ENCODE assay signal across 29 cellular contexts in the genomic region with DNA sequence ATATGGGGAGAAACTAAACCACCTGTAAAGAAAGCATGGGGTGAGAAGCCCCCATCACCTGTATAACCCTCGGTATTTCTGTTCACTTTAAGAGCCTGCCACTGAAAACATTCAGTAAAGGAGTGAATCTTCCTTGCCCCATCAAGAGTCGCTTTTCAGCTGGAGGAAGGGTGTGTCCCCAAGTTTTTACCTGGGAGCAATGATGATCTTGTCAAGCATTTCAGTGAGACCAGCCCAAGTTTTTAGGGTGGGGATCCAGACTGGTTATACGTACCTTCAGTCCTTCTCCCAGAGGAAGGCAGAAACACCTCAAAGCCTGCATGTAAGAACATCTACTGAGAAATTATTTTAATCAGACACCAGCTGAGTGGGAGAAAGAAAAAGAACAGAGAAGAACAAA. TPM values are rescaled to one million over a fixed set of nuclear protein-coding genes. Genes with fewer than 3 reads are reported as not detected.
"Had no signal": no experiment of that assay in that cellular context is flagged by ENCODE, and none has a peak within 500 bp of the region (broad histone marks: within the 10 kb centered on the region; RNA-seq: fewer than 3 reads in every experiment).

A gene (plus strand): TSS at position 301 of the 400 bp plus-strand sequence. CDS start 141 bp downstream, outside the sequence.

- H3K9me3 ChIP-seq: ascending aorta, body of pancreas had no signal

- H3K36me3 Mint-ChIP-seq: activated CD8-positive, alpha-beta memory T cell treated with anti-CD3 and anti-CD28 coated beads, Interleukin-2, amount 10 ng/mL, durations not matched to agents 7 days and 5 days; activated naive CD4-positive, alpha-beta T cell treated with anti-CD3 and anti-CD28 coated beads, Interleukin-2, amount 50 U/mL, for 24 hours had no signal

- FAIRE-seq: TTC549 had no signal

- H3K4me1 Mint-ChIP-seq: activated B cell treated with CpG ODN at 0.5 μM for 24 hours; activated CD4-positive, alpha-beta T cell treated with anti-CD3 and anti-CD28 coated beads, Interleukin-2, amount 10 ng/mL, durations not matched to agents 24 days and 14 days; activated CD8-positive, alpha-beta memory T cell treated with anti-CD3 and anti-CD28 coated beads, Interleukin-2, amount 10 ng/mL, durations not matched to agents 7 days and 5 days; activated naive CD4-positive, alpha-beta T cell treated with anti-CD3 and anti-CD28 coated beads, Interleukin-2, amount 50 U/mL, for 24 hours; activated naive CD8-positive, alpha-beta T cell treated with anti-CD3 and anti-CD28 coated beads, Interleukin-2, amount 50 U/mL, for 24 hours; IgD-negative memory B cell had no signal

- H3K27ac Mint-ChIP-seq: activated B cell treated with CpG ODN at 0.5 μM for 24 hours; activated CD4-positive, alpha-beta T cell treated with anti-CD3 and anti-CD28 coated beads, Interleukin-2, amount 10 ng/mL, durations not matched to agents 24 days and 14 days; activated CD8-positive, alpha-beta memory T cell treated with anti-CD3 and anti-CD28 coated beads, Interleukin-2, amount 10 ng/mL, durations not matched to agents 7 days and 5 days; activated naive CD4-positive, alpha-beta T cell treated with anti-CD3 and anti-CD28 coated beads, Interleukin-2, amount 50 U/mL, for 24 hours; activated naive CD8-positive, alpha-beta T cell treated with anti-CD3 and anti-CD28 coated beads, Interleukin-2, amount 50 U/mL, for 24 hours; activated T-cell treated with anti-CD3 and anti-CD28 coated beads, Interleukin-2, amount 50 U/mL, for 24 hours; activated T-helper 1 cell treated with anti-CD3 and anti-CD28 coated beads, Interleukin-12 subunit alpha, Interleukin-12 subunit beta, Interleukin-2, Interleukin-4 antibody, amounts not matched to agents 30 ng/mL and 10 ng/mL and 1 ng/mL, durations not matched to agents 14 hours and 24 hours and 36 hours; IgD-negative memory B cell had no signal

- H3K27me3 ChIP-seq: ascending aorta, body of pancreas had no signal

- H3K36me3 ChIP-seq: ascending aorta had no signal

- ATAC-seq: activated CD8-positive, alpha-beta memory T cell treated with anti-CD3 and anti-CD28 coated beads, Interleukin-2, amount 10 ng/mL, durations not matched to agents 7 days and 5 days; activated naive CD8-positive, alpha-beta T cell treated with anti-CD3 and anti-CD28 coated beads, Interleukin-2, amount 50 U/mL, for 24 hours; body of pancreas had no signal

- H3K4me3 ChIP-seq: ascending aorta, body of pancreas had no signal

- H3K4me1 ChIP-seq: ascending aorta, body of pancreas had no signal

- H3K27ac ChIP-seq: ascending aorta, body of pancreas had no signal

- H3K4me3 Mint-ChIP-seq: activated B cell treated with CpG ODN at 0.5 μM for 24 hours; activated CD4-positive, alpha-beta T cell treated with anti-CD3 and anti-CD28 coated beads, Interleukin-2, amount 10 ng/mL, durations not matched to agents 24 days and 14 days; activated CD8-positive, alpha-beta memory T cell treated with anti-CD3 and anti-CD28 coated beads, Interleukin-2, amount 10 ng/mL, durations not matched to agents 7 days and 5 days; activated naive CD4-positive, alpha-beta T cell treated with anti-CD3 and anti-CD28 coated beads, Interleukin-2, amount 50 U/mL, for 24 hours; activated naive CD8-positive, alpha-beta T cell treated with anti-CD3 and anti-CD28 coated beads, Interleukin-2, amount 50 U/mL, for 24 hours; activated T-cell treated with anti-CD3 and anti-CD28 coated beads, Interleukin-2, amount 50 U/mL, for 24 hours; activated T-helper 1 cell treated with anti-CD3 and anti-CD28 coated beads, Interleukin-12 subunit alpha, Interleukin-12 subunit beta, Interleukin-2, Interleukin-4 antibody, amounts not matched to agents 30 ng/mL and 10 ng/mL and 1 ng/mL, durations not matched to agents 14 hours and 24 hours and 36 hours; IgD-negative memory B cell had no signal

- DNase-seq: activated B cell treated with CpG ODN at 0.5 μM for 24 hours; activated CD4-positive, alpha-beta T cell treated with anti-CD3 and anti-CD28 coated beads for 1 hour; activated CD4-positive, alpha-beta T cell treated with anti-CD3 and anti-CD28 coated beads, Interleukin-2, amount 10 ng/mL, durations not matched to agents 24 days and 14 days; activated CD4-positive, alpha-beta T cell treated with anti-CD3 and anti-CD28 coated beads, Interleukin-2, amount 50 U/mL, for 48 hours; activated CD8-positive, alpha-beta memory T cell treated with anti-CD3 and anti-CD28 coated beads, Interleukin-2, amount 10 ng/mL, durations not matched to agents 7 days and 5 days; activated effector memory CD4-positive, alpha-beta T cell treated with Interleukin-2 at 50 U/mL for 16 hours; activated naive CD4-positive, alpha-beta T cell; activated naive CD8-positive, alpha-beta T cell treated with anti-CD3 and anti-CD28 coated beads, Interleukin-2, amount 50 U/mL, for 24 hours; activated T-cell treated with anti-CD3 and anti-CD28 coated beads, Interleukin-2, amount 50 U/mL, for 24 hours; amniotic stem cell; KG1; MM.1S; NCI-H1105 treated with DMSO at 0.1 percent for 48 hours; NCI-H1436 treated with DMSO at 0.1 percent for 48 hours; NCI-H187; NCI-H2081; NCI-H510A treated with DMSO at 0.1 percent for 48 hours; NCI-H69; SIG-M5; T-helper 2 cell; T1000 had no signal

- H3K9me3 Mint-ChIP-seq: activated CD4-positive, alpha-beta T cell treated with anti-CD3 and anti-CD28 coated beads, Interleukin-2, amount 10 ng/mL, durations not matched to agents 24 days and 14 days; activated naive CD4-positive, alpha-beta T cell treated with anti-CD3 and anti-CD28 coated beads, Interleukin-2, amount 50 U/mL, for 24 hours; activated naive CD8-positive, alpha-beta T cell treated with anti-CD3 and anti-CD28 coated beads, Interleukin-2, amount 50 U/mL, for 24 hours; activated T-cell treated with anti-CD3 and anti-CD28 coated beads, Interleukin-2, amount 50 U/mL, for 24 hours; activated T-helper 1 cell treated with anti-CD3 and anti-CD28 coated beads, Interleukin-12 subunit alpha, Interleukin-12 subunit beta, Interleukin-2, Interleukin-4 antibody, amounts not matched to agents 30 ng/mL and 10 ng/mL and 1 ng/mL, durations not matched to agents 14 hours and 24 hours and 36 hours had no signal

- H3K27me3 Mint-ChIP-seq: activated B cell treated with CpG ODN at 0.5 μM for 24 hours; activated CD4-positive, alpha-beta T cell treated with anti-CD3 and anti-CD28 coated beads, Interleukin-2, amount 10 ng/mL, durations not matched to agents 24 days and 14 days; activated CD8-positive, alpha-beta memory T cell treated with anti-CD3 and anti-CD28 coated beads, Interleukin-2, amount 10 ng/mL, durations not matched to agents 7 days and 5 days; activated naive CD4-positive, alpha-beta T cell treated with anti-CD3 and anti-CD28 coated beads, Interleukin-2, amount 50 U/mL, for 24 hours; activated naive CD8-positive, alpha-beta T cell treated with anti-CD3 and anti-CD28 coated beads, Interleukin-2, amount 50 U/mL, for 24 hours; activated T-cell treated with anti-CD3 and anti-CD28 coated beads, Interleukin-2, amount 50 U/mL, for 24 hours; IgD-negative memory B cell had no signal

RNA-seq across cellular contexts. Expression of the gene that starts here (rescaled TPM):
- total RNA-seq: activated B cell treated with CpG ODN at 0.5 μM for 24 hours; activated CD4-positive, alpha-beta T cell treated with anti-CD3 and anti-CD28 coated beads, Interleukin-2, amount 10 ng/mL, durations not matched to agents 24 days and 14 days; activated CD8-positive, alpha-beta memory T cell treated with anti-CD3 and anti-CD28 coated beads, Interleukin-2, amount 10 ng/mL, durations not matched to agents 7 days and 5 days; activated T-helper 1 cell treated with anti-CD3 and anti-CD28 coated beads, Interleukin-12 subunit alpha, Interleukin-12 subunit beta, Interleukin-2, Interleukin-4 antibody, amounts not matched to agents 30 ng/mL and 10 ng/mL and 1 ng/mL, durations not matched to agents 14 hours and 24 hours and 36 hours; ascending aorta; OCI-LY7; RPMI7951 had no signal
- polyA plus RNA-seq: IgD-negative memory B cell had no signal
